ENCODE assay signal across 8 cellular contexts in genomic region chr10:47384148-47384921, GRCh38. TPM values are rescaled to one million over a fixed set of nuclear protein-coding genes. Genes with fewer than 3 reads are reported as not detected.
DNase-seq lines count a peak whose midpoint lies in the region; ATAC-seq and TF ChIP-seq lines count a peak whose summit lies in the region.

Gene ZNF488, minus strand, starts transcription at chr10:47384293. Its CDS starts 15,464 bp downstream, at chr10:47368829.

- peak within 1 kb of the TSS; percentile 73 for H3K4me3 ChIP-seq in AG09309 (ENCODE audit: control insufficient read depth, low read depth, low read length)
- peak within 1 kb of the TSS; percentile 65 to 84 (median 70) for H3K4me3 ChIP-seq in liver (ENCODE audit: low read depth in 1 of 3, low read length in 3 of 3)

- no peaks in the 10 kb centered on the region for H3K36me3 ChIP-seq in liver (ENCODE audit: control insufficient read depth in 4 of 4, insufficient read depth in 3 of 4, low read depth in 1 of 4, low read length in 3 of 4)

- ATAC-seq in GM19035 (IDR thresholded peaks at IDR 0.05; ENCODE audit: unreplicated experiment) (peak; percentile 96), HG03280 (IDR thresholded peaks at IDR 0.05; ENCODE audit: unreplicated experiment) (peak; percentile 96)

- DNase-seq in AG09309 (ENCODE audit: low read depth) (no peak), NCI-H510A treated with DMSO at 0.1 percent for 48 hours (lab: John Stamatoyannopoulos, UW) (peak; percentile 80), dermis blood vessel endothelial cell (peak; percentile 80)
- peak; percentile 43 to 55 for DNase-seq in activated CD4-positive, alpha-beta T cell treated with anti-CD3 and anti-CD28 coated beads, Interleukin-2, amount 50 U/mL, for 24 hours (ENCODE audit: low read depth in 1 of 2, low spot score in 1 of 2)
- peak; percentile 60 for DNase-seq in stimulated activated CD4-positive, alpha-beta T cell treated with anti-CD3 and anti-CD28 coated beads, Interleukin-2, amount 100 ng/mL, for 4 hours (ENCODE audit: low read depth)

- peaks cover 0 to 10% (median 3%) of the 10 kb centered on the region in 4 donors for H3K4me1 ChIP-seq in liver (ENCODE audit: control insufficient read depth in 4 of 4, insufficient read depth in 4 of 4, low read length in 3 of 4)

- no peaks in the 10 kb centered on the region for H3K27me3 ChIP-seq in liver (ENCODE audit: control insufficient read depth in 4 of 4, insufficient read depth in 4 of 4, low read length in 3 of 4)

- no peaks in the 10 kb centered on the region for H3K9me3 ChIP-seq in liver (ENCODE audit: control insufficient read depth in 4 of 4, low read length in 3 of 4)

- under 1% methylated on average over 75 of the region's 75 CpGs for WGBS in liver

- no peak within 1 kb of the TSS for H3K9ac ChIP-seq in liver (ENCODE audit: low read depth in 1 of 2, low read length in 2 of 2)

- no peak for TF ChIP-seq CTCF in AG09309 (IDR thresholded peaks at IDR 0.05; ENCODE audit: control insufficient read depth, insufficient read depth, low read depth, low read length, missing control alignments)
- TF ChIP-seq CTCF in liver (IDR thresholded peaks at IDR 0.05; ENCODE audit: low read depth, low read length, missing input control), result no peak

- peak within 1 kb of the TSS; percentile 35 to 60 for H3K27ac ChIP-seq in liver (ENCODE audit: low read depth in 1 of 2, low read length in 2 of 2)

- peak in 1 of 2 donors; percentile 17 for TF ChIP-seq RAD21 in liver (IDR thresholded peaks at IDR 0.05)

TF ChIP-seq in liver, 16 proteins besides CTCF, POLR2A, EP300 and RAD21:
- no peak for TF ChIP-seq EGR1 (IDR thresholded peaks at IDR 0.05; ENCODE audit: low read depth in 2 of 2)
- TF ChIP-seq, protein P1, sequence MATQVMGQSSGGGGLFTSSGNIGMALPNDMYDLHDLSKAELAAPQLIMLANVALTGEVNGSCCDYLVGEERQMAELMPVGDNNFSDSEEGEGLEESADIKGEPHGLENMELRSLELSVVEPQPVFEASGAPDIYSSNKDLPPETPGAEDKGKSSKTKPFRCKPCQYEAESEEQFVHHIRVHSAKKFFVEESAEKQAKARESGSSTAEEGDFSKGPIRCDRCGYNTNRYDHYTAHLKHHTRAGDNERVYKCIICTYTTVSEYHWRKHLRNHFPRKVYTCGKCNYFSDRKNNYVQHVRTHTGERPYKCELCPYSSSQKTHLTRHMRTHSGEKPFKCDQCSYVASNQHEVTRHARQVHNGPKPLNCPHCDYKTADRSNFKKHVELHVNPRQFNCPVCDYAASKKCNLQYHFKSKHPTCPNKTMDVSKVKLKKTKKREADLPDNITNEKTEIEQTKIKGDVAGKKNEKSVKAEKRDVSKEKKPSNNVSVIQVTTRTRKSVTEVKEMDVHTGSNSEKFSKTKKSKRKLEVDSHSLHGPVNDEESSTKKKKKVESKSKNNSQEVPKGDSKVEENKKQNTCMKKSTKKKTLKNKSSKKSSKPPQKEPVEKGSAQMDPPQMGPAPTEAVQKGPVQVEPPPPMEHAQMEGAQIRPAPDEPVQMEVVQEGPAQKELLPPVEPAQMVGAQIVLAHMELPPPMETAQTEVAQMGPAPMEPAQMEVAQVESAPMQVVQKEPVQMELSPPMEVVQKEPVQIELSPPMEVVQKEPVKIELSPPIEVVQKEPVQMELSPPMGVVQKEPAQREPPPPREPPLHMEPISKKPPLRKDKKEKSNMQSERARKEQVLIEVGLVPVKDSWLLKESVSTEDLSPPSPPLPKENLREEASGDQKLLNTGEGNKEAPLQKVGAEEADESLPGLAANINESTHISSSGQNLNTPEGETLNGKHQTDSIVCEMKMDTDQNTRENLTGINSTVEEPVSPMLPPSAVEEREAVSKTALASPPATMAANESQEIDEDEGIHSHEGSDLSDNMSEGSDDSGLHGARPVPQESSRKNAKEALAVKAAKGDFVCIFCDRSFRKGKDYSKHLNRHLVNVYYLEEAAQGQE (IDR thresholded peaks at IDR 0.05), result peak; percentile 37
- TF ChIP-seq SP1 (IDR thresholded peaks at IDR 0.05), result peak; percentile 63

RNA-seq across cellular contexts. Expression of gene ZNF488, which starts in this region (rescaled TPM):
- total RNA-seq in dermis blood vessel endothelial cell (under 0.01 and 0.28 TPM in 2 replicates), liver (under 1 TPM in 1 of 2 donors, not detected in 1; 0.09 TPM)
- under 1 TPM in 1 of 2 donors, not detected in 1; 0.02 TPM for polyA plus RNA-seq in liver

Comparison
In these comparisons a context has a peak if more than half of its experiments do, and no peak if none do; other contexts are left out.
1. Peak in DNase-seq in dermis blood vessel endothelial cell; RNA of the gene not detected or under 1 TPM.